Comparison of ENCODE assay signal across 20 cellular contexts in the genomic region with DNA sequence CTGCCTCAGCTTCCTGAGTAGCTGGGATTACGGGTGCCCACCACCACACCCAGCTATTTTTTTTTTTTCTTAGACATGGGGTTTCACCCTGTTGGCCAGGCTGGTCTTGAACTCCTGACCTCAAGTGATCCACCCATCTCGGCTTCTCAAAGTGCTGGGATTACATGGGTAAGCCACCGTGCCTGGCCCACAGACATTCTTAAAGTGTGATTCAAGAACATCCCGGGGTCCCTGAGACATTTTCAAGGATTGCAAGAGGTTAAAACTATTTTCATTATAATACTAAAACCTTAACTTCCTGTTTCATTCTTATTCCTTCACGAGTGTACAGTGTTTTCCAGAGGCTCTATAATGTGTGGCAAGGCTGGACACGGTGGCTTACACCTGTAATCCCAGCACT.
"Had no signal": no experiment of that assay in that cellular context is flagged by ENCODE, and none has a peak within 500 bp of the region (broad histone marks: within the 10 kb centered on the region; RNA-seq: fewer than 3 reads in every experiment).

No MANE protein-coding gene starts in this region.

- H3K4me3 ChIP-seq: adrenal gland, coronary artery, esophagus squamous epithelium, gastrocnemius medialis, heart left ventricle, sigmoid colon, upper lobe of left lung had no signal

- ATAC-seq: activated T-cell treated with anti-CD3 and anti-CD28 coated beads, Interleukin-2, amount 50 U/mL, for 4 hours; gastrocnemius medialis; heart left ventricle; left cardiac atrium; natural killer cell treated with Interleukin-12 subunit alpha and Interleukin-12 subunit beta and Interleukin-15 and Interleukin-18, amount 100 ng/mL, for 72 hours; stimulated activated naive CD8-positive, alpha-beta T cell treated with anti-CD3 and anti-CD28 coated beads, Interleukin-15, Interleukin-2, amounts not matched to agents 100 U/mL and 50 U/mL, for 24 hours had no signal

- DNase-seq: activated CD4-positive, alpha-beta T cell treated with anti-CD3 and anti-CD28 coated beads, Interleukin-2, amount 50 U/mL, for 4 hours; activated CD8-positive, alpha-beta memory T cell treated with anti-CD3 and anti-CD28 coated beads for 24 hours; activated CD8-positive, alpha-beta memory T cell treated with anti-CD3 and anti-CD28 coated beads, Interleukin-2, amount 50 U/mL, for 4 hours; activated naive CD4-positive, alpha-beta T cell; activated T-cell treated with anti-CD3 and anti-CD28 coated beads, Interleukin-2, amount 50 U/mL, for 4 hours; adrenal gland; endodermal cell; esophagus squamous epithelium; gastrocnemius medialis; heart left ventricle; islet precursor cell; left cardiac atrium; retina; sigmoid colon; stimulated activated CD4-positive, alpha-beta T cell treated with anti-CD3 and anti-CD28 coated beads, Interleukin-2, amount 100 ng/mL, for 48 hours; stimulated activated naive CD8-positive, alpha-beta T cell treated with anti-CD3 and anti-CD28 coated beads, Interleukin-15, Interleukin-2, amounts not matched to agents 100 U/mL and 50 U/mL, for 24 hours; T-helper 2 cell; upper lobe of left lung had no signal
